Comparison of ENCODE assay signal across 1 cellular context in the genomic region with DNA sequence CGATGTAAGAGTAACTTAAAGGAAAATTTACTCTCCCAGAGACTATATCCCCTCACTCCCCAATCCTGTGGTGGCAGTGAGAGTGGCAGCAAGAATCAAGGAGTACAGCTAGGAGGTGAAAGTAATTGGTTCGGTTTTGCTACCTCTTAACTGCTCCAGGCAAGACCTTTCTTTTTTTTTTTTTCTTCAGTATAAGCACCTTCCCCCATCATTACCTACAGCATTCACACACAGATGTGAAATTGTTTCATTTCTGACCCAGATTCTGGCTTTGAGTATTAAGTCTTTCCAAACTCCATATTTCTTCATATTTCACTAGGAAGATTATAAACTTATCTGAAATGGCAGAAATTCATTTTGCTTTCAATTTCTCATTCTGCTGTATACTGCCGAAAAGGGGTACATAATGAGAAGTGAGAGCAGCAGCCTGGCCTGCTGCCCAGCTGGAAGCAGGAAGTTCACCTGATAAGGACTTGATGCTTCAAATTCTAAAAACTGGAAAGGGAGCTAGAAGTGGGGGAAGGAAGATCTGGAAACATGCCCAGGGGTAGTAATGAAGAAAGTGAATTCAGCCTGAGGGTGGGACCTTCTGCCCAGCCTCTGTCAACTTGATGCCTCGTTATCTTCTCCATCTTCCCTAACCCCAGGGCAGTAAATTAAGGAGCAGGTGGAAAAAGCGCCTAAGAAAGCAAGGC.
TF ChIP-seq lines count a peak whose summit lies in the region.

No MANE protein-coding gene starts in this region.

TF ChIP-seq in GM23338, 12 proteins besides CTCF, POLR2A, EP300 and RAD21 (continued from another document):
- no peak for TF ChIP-seq STAT1 (IDR thresholded peaks at IDR 0.05; ENCODE audit: unreplicated experiment)
- TF ChIP-seq, protein P1, sequence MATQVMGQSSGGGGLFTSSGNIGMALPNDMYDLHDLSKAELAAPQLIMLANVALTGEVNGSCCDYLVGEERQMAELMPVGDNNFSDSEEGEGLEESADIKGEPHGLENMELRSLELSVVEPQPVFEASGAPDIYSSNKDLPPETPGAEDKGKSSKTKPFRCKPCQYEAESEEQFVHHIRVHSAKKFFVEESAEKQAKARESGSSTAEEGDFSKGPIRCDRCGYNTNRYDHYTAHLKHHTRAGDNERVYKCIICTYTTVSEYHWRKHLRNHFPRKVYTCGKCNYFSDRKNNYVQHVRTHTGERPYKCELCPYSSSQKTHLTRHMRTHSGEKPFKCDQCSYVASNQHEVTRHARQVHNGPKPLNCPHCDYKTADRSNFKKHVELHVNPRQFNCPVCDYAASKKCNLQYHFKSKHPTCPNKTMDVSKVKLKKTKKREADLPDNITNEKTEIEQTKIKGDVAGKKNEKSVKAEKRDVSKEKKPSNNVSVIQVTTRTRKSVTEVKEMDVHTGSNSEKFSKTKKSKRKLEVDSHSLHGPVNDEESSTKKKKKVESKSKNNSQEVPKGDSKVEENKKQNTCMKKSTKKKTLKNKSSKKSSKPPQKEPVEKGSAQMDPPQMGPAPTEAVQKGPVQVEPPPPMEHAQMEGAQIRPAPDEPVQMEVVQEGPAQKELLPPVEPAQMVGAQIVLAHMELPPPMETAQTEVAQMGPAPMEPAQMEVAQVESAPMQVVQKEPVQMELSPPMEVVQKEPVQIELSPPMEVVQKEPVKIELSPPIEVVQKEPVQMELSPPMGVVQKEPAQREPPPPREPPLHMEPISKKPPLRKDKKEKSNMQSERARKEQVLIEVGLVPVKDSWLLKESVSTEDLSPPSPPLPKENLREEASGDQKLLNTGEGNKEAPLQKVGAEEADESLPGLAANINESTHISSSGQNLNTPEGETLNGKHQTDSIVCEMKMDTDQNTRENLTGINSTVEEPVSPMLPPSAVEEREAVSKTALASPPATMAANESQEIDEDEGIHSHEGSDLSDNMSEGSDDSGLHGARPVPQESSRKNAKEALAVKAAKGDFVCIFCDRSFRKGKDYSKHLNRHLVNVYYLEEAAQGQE (IDR thresholded peaks at IDR 0.05; ENCODE audit: unreplicated experiment), result no peak
- no peak for TF ChIP-seq JUNB (IDR thresholded peaks at IDR 0.05; ENCODE audit: unreplicated experiment)
- TF ChIP-seq POLR2AphosphoS5 (IDR thresholded peaks at IDR 0.05; ENCODE audit: low read depth), result no peak
TF ChIP-seq in GM23338: peak in this region for 0.
